Comparison of ENCODE assay signal across 11 cellular contexts in genomic region chr6:33693186-33694158, GRCh38. TPM values are rescaled to one million over a fixed set of nuclear protein-coding genes. Genes with fewer than 3 reads are reported as not detected.
DNase-seq lines count a peak whose midpoint lies in the region; ATAC-seq and TF ChIP-seq lines count a peak whose summit lies in the region.
"Had no signal": no experiment of that assay in that cellular context is flagged by ENCODE, and none has a peak within 500 bp of the region (broad histone marks: within the 10 kb centered on the region; RNA-seq: fewer than 3 reads in every experiment).

No MANE protein-coding gene starts in this region.

- peak overlapping the region; percentile 89 for H3K27ac Mint-ChIP-seq in activated CD4-positive, alpha-beta T cell treated with anti-CD3 and anti-CD28 coated beads, Interleukin-2, amount 10 ng/mL, durations not matched to agents 24 days and 14 days
- H3K27ac Mint-ChIP-seq in activated CD8-positive, alpha-beta T cell treated with anti-CD3 and anti-CD28 coated beads, Interleukin-2, amount 10 ng/mL, durations not matched to agents 7 days and 5 days: peak overlapping the region; percentile 94

- H3K27ac ChIP-seq in right cardiac atrium (ENCODE audit: low read length) (peak overlapping the region; percentile 89), stomach (peak overlapping the region in 4 of 5 donors; percentile 41 to 77 (median 64))

- POLR2A ChIA-PET in activated CD8-positive, alpha-beta T cell treated with anti-CD3 and anti-CD28 coated beads, Interleukin-2, amount 10 ng/mL, durations not matched to agents 7 days and 5 days (lab: Charles Lee): interaction anchor here (0.7 to 2.2 kb wide), 4 partner anchors 10 to 114 kb away, joined by 3 to 8 read pairs (median 4); partner anchors contain the start of genes BAK1 and ITPR3

- H3K36me3 Mint-ChIP-seq in activated CD4-positive, alpha-beta T cell treated with anti-CD3 and anti-CD28 coated beads, Interleukin-2, amount 10 ng/mL, durations not matched to agents 24 days and 14 days (ENCODE audit: low read depth): peaks cover 67% of the 10 kb centered on the region
- peaks cover 82% of the 10 kb centered on the region for H3K36me3 Mint-ChIP-seq in activated CD8-positive, alpha-beta T cell treated with anti-CD3 and anti-CD28 coated beads, Interleukin-2, amount 10 ng/mL, durations not matched to agents 7 days and 5 days (ENCODE audit: low read depth)

- in situ Hi-C loops in ACHN (cut with HindIII; ENCODE audit: low pct_ligation_motif_present, low pct_unique_long_range_greater_than_20kb, low sequenced_read_pairs): no loop called here

- peaks cover 54% of the 10 kb centered on the region for H3K4me1 Mint-ChIP-seq in activated CD4-positive, alpha-beta T cell treated with anti-CD3 and anti-CD28 coated beads, Interleukin-2, amount 10 ng/mL, durations not matched to agents 24 days and 14 days
- H3K4me1 Mint-ChIP-seq in activated CD8-positive, alpha-beta T cell treated with anti-CD3 and anti-CD28 coated beads, Interleukin-2, amount 10 ng/mL, durations not matched to agents 7 days and 5 days (ENCODE audit: low read depth): peaks cover 78% of the 10 kb centered on the region

- 51% methylated on average over 30 of the region's 30 CpGs for WGBS in right cardiac atrium
- WGBS in stomach, 5 donors: 74 to 83% (median 79%) methylated on average over 26 to 30 of the region's 30 CpGs

- DNase-seq in activated CD4-positive, alpha-beta T cell treated with anti-CD3 and anti-CD28 coated beads, Interleukin-2, amount 10 ng/mL, durations not matched to agents 24 days and 14 days: no peak
- DNase-seq in activated CD4-positive, alpha-beta T cell treated with anti-CD3 and anti-CD28 coated beads for 4 hours: no peak
- no peak for DNase-seq in activated CD8-positive, alpha-beta T cell treated with anti-CD3 and anti-CD28 coated beads, Interleukin-2, amount 10 ng/mL, durations not matched to agents 7 days and 5 days
- DNase-seq in right cardiac atrium (peak in 1 of 3 donors; percentile 70), stomach (no peak), ACHN (no peak)
- DNase-seq: BE2C had no signal

- peak overlapping the region; percentile 63 for H3K4me3 Mint-ChIP-seq in activated CD4-positive, alpha-beta T cell treated with anti-CD3 and anti-CD28 coated beads, Interleukin-2, amount 10 ng/mL, durations not matched to agents 24 days and 14 days
- no peak overlapping the region for H3K4me3 Mint-ChIP-seq in activated CD8-positive, alpha-beta T cell treated with anti-CD3 and anti-CD28 coated beads, Interleukin-2, amount 10 ng/mL, durations not matched to agents 7 days and 5 days

- peaks cover 43% of the 10 kb centered on the region for H3K4me1 ChIP-seq in right cardiac atrium (ENCODE audit: control insufficient read depth, insufficient read depth, low read length)
- peaks cover 30 to 65% (median 42%) of the 10 kb centered on the region in 4 donors for H3K4me1 ChIP-seq in stomach
- H3K4me1 ChIP-seq: HAP-1 had no signal

- H3K27me3 ChIP-seq in right cardiac atrium (ENCODE audit: control insufficient read depth, insufficient read depth): no peaks in the 10 kb centered on the region
- no peaks in the 10 kb centered on the region for H3K27me3 ChIP-seq in stomach
- H3K27me3 ChIP-seq: BE2C had no signal

- no peaks in the 10 kb centered on the region for H3K27me3 Mint-ChIP-seq in activated CD4-positive, alpha-beta T cell treated with anti-CD3 and anti-CD28 coated beads, Interleukin-2, amount 10 ng/mL, durations not matched to agents 24 days and 14 days
- no peaks in the 10 kb centered on the region for H3K27me3 Mint-ChIP-seq in activated CD8-positive, alpha-beta T cell treated with anti-CD3 and anti-CD28 coated beads, Interleukin-2, amount 10 ng/mL, durations not matched to agents 7 days and 5 days (ENCODE audit: low read depth)

- no peak for TF ChIP-seq CTCF in stomach (IDR thresholded peaks at IDR 0.05)

- TF ChIP-seq POLR2A in stomach (IDR thresholded peaks at IDR 0.05): no peak

- H3K9me3 Mint-ChIP-seq in activated CD4-positive, alpha-beta T cell treated with anti-CD3 and anti-CD28 coated beads, Interleukin-2, amount 10 ng/mL, durations not matched to agents 24 days and 14 days: no peaks in the 10 kb centered on the region
- H3K9me3 Mint-ChIP-seq in activated CD8-positive, alpha-beta T cell treated with anti-CD3 and anti-CD28 coated beads, Interleukin-2, amount 10 ng/mL, durations not matched to agents 7 days and 5 days (ENCODE audit: insufficient read depth): no peaks in the 10 kb centered on the region

- peaks cover 48 to 100% (median 97%) of the 10 kb centered on the region in 4 donors for H3K36me3 ChIP-seq in stomach

- ATAC-seq in activated CD8-positive, alpha-beta T cell treated with anti-CD3 and anti-CD28 coated beads, Interleukin-2, amount 10 ng/mL, durations not matched to agents 7 days and 5 days: no peak
- ATAC-seq in right cardiac atrium (peak in 1 of 2 donors; percentile 29), HG03095 (IDR thresholded peaks at IDR 0.05; ENCODE audit: unreplicated experiment) (no peak), GM21619 (IDR thresholded peaks at IDR 0.05; ENCODE audit: unreplicated experiment) (no peak)

- CTCF ChIA-PET in activated CD8-positive, alpha-beta T cell treated with anti-CD3 and anti-CD28 coated beads, Interleukin-2, amount 10 ng/mL, durations not matched to agents 7 days and 5 days (lab: Charles Lee): interaction anchor here (1.0 to 5.3 kb wide), 9 partner anchors 15 to 114 kb away, joined by 3 to 19 read pairs (median 6); partner anchors contain the start of genes BAK1, ITPR3 and UQCC2

- intact Hi-C loops in activated CD4-positive, alpha-beta T cell treated with anti-CD3 and anti-CD28 coated beads, Interleukin-2, amount 10 ng/mL, durations not matched to agents 24 days and 14 days (cut with micrococcal nuclease): loop anchor here (5.0 to 10.0 kb wide), 2 partner anchors 61 to 239 kb away; partner anchors contain the start of gene ZBTB9
- intact Hi-C loops in right cardiac atrium (cut with DNase I): loop anchor here in 2 of 4 donors (2.0 to 10.0 kb wide), 2 partner anchors 107 to 109 kb away; partner anchors contain the start of gene BAK1 (in 1 of the 2)
- intact Hi-C loops in stomach (cut with DNase I; ENCODE audit: low total_unique reads): no loop called here

- no peak for TF ChIP-seq EP300 in stomach (IDR thresholded peaks at IDR 0.05)

- H3K9me3 ChIP-seq in right cardiac atrium (ENCODE audit: control insufficient read depth, low read length): no peaks in the 10 kb centered on the region
- H3K9me3 ChIP-seq in stomach: no peaks in the 10 kb centered on the region
- H3K9me3 ChIP-seq: BE2C, HAP-1 had no signal

- H3K4me3 ChIP-seq in right cardiac atrium (ENCODE audit: low read length) (no peak overlapping the region), stomach (no peak overlapping the region)
- H3K4me3 ChIP-seq: HAP-1 had no signal

RNA-seq across cellular contexts. Expression of gene UQCC2, which starts 18.0 kb away (rescaled TPM):
- 131 and 137 TPM in 2 replicates for total RNA-seq in activated CD4-positive, alpha-beta T cell treated with anti-CD3 and anti-CD28 coated beads, Interleukin-2, amount 10 ng/mL, durations not matched to agents 24 days and 14 days
- total RNA-seq in activated CD8-positive, alpha-beta T cell treated with anti-CD3 and anti-CD28 coated beads, Interleukin-2, amount 10 ng/mL, durations not matched to agents 7 days and 5 days: 10 to 100 TPM; 88.1 to 89.6 TPM
- total RNA-seq in right cardiac atrium: 100 to 1,000 TPM; 188 to 264 (median 233) TPM
- 376 TPM for polyA plus RNA-seq in right cardiac atrium
- total RNA-seq in stomach: 10 to 100 TPM in 3 of 5 donors, 1 to 10 TPM in 2; 4.7 to 25.4 (median 15.4) TPM
- 100 to 1,000 TPM in 1 of 3 donors, 10 to 100 TPM in 2; 83.1 to 109 (median 93.7) TPM for polyA plus RNA-seq in stomach

RNA-seq across cellular contexts. Expression of gene IP6K3, which starts 53.2 kb away (rescaled TPM):
- total RNA-seq in activated CD4-positive, alpha-beta T cell treated with anti-CD3 and anti-CD28 coated beads, Interleukin-2, amount 10 ng/mL, durations not matched to agents 24 days and 14 days: not detected in 2 replicates
- total RNA-seq in activated CD8-positive, alpha-beta T cell treated with anti-CD3 and anti-CD28 coated beads, Interleukin-2, amount 10 ng/mL, durations not matched to agents 7 days and 5 days: not detected
- total RNA-seq in right cardiac atrium (10 to 100 TPM in 3 of 4 donors, 1 to 10 TPM in 1; 10.0 to 44.4 (median 27.1) TPM), stomach (10 to 100 TPM in 1 of 5 donors, 1 to 10 TPM in 1, under 1 TPM in 1, not detected in 2; 0.58 to 73.5 (median 1.1) TPM)
- polyA plus RNA-seq in right cardiac atrium (14.4 TPM), stomach (1 to 10 TPM; 1.3 to 3.4 (median 2.5) TPM)
- total RNA-seq: NCI-H460 had no signal
